1 cellular context compared by ENCODE assay signal in genomic region chr6:158115508-158115907, GRCh38.
TF ChIP-seq lines count a peak whose summit lies in the region.

No MANE protein-coding gene starts in this region.

TF ChIP-seq in HepG2, 621 proteins besides CTCF, POLR2A, EP300 and RAD21:
- no peak for TF ChIP-seq ZSCAN21 (CRISPR knock-in tag; IDR thresholded peaks at IDR 0.05; ENCODE audit: borderline replicate concordance)
- TF ChIP-seq ZNF329 (CRISPR knock-in tag; IDR thresholded peaks at IDR 0.05; ENCODE audit: low read depth) = no peak
- no peak for TF ChIP-seq MNT (IDR thresholded peaks at IDR 0.05)
- no peak for TF ChIP-seq ZNF333 (CRISPR knock-in tag; IDR thresholded peaks at IDR 0.05; ENCODE audit: borderline replicate concordance)
- TF ChIP-seq HOXD1 (CRISPR knock-in tag; IDR thresholded peaks at IDR 0.05) = no peak
- TF ChIP-seq ZNF550 (CRISPR knock-in tag; IDR thresholded peaks at IDR 0.05; ENCODE audit: borderline replicate concordance) = no peak
- TF ChIP-seq ZNF230 (CRISPR knock-in tag; IDR thresholded peaks at IDR 0.05) = no peak
- TF ChIP-seq ZIK1 (CRISPR knock-in tag; IDR thresholded peaks at IDR 0.05; ENCODE audit: borderline replicate concordance, low read depth) = no peak
- TF ChIP-seq SRF (IDR thresholded peaks at IDR 0.05; ENCODE audit: low read depth, low read length) = no peak
- no peak for TF ChIP-seq NCOA2 (CRISPR knock-in tag; IDR thresholded peaks at IDR 0.05)
- TF ChIP-seq FOSL2 (CRISPR knock-in tag; IDR thresholded peaks at IDR 0.05) = no peak
- TF ChIP-seq POLR2G (IDR thresholded peaks at IDR 0.05; ENCODE audit: low read depth, low read length) = no peak
- TF ChIP-seq KIAA2018 (CRISPR knock-in tag; IDR thresholded peaks at IDR 0.05; ENCODE audit: borderline replicate concordance) = no peak
- TF ChIP-seq ATF1 (CRISPR knock-in tag; IDR thresholded peaks at IDR 0.05) = no peak
- TF ChIP-seq ZBTB49 (CRISPR knock-in tag; IDR thresholded peaks at IDR 0.05; ENCODE audit: borderline replicate concordance) = no peak
- no peak for TF ChIP-seq MLXIP (CRISPR knock-in tag; IDR thresholded peaks at IDR 0.05; ENCODE audit: borderline replicate concordance)
- no peak for TF ChIP-seq CREBL2 (CRISPR knock-in tag; IDR thresholded peaks at IDR 0.05; ENCODE audit: borderline replicate concordance)
